In genomic region chr22:32909561-32910348, GRCh38 we compare ENCODE assay signal across 21 cellular contexts.
DNase-seq lines count a peak whose midpoint lies in the region; ATAC-seq, FAIRE-seq and TF ChIP-seq lines count a peak whose summit lies in the region.
"Had no signal": no experiment of that assay in that cellular context is flagged by ENCODE, and none has a peak within 500 bp of the region (broad histone marks: within the 10 kb centered on the region; RNA-seq: fewer than 3 reads in every experiment).

No MANE protein-coding gene starts in this region.

- 54 to 66% (median 60%) methylated on average over 18 of the region's 18 CpGs for WGBS in adrenal gland, 4 donors
- 7 to 38% methylated on average over 3 to 8 of the region's 18 CpGs for WGBS in gastroesophageal sphincter (ENCODE audit: low coverage in 1 of 2), 2 donors

- no peaks in the 10 kb centered on the region for H3K9me3 Mint-ChIP-seq in neural progenitor cell
- H3K9me3 Mint-ChIP-seq: H9 had no signal

- H4K20me1 ChIP-seq in neural progenitor cell (ENCODE audit: low read depth): peaks cover 3% of the 10 kb centered on the region

- no peak overlapping the region for H3K4me3 ChIP-seq in adrenal gland
- no peak overlapping the region for H3K4me3 ChIP-seq in gastroesophageal sphincter
- no peak overlapping the region for H3K4me3 ChIP-seq in neural progenitor cell
- H3K4me3 ChIP-seq in stomach smooth muscle (ENCODE audit: low read length in 2 of 2): peak overlapping the region in 1 of 2 donors; percentile 58
- H3K4me3 ChIP-seq: Peyer's patch, SJCRH30 had no signal

- no peak overlapping the region for H3K4me3 Mint-ChIP-seq in neural progenitor cell
- H3K4me3 Mint-ChIP-seq: CD4-positive, CD25-positive, alpha-beta regulatory T cell; H9 had no signal

- H3K4me2 ChIP-seq in neural progenitor cell: no peak overlapping the region
- H3K4me2 ChIP-seq: KMS-11 had no signal

- no peak overlapping the region for H3K9ac ChIP-seq in neural progenitor cell
- H3K9ac ChIP-seq in stomach smooth muscle (ENCODE audit: low read length in 2 of 2): no peak overlapping the region
- H3K9ac ChIP-seq: KMS-11 had no signal

- no peaks in the 10 kb centered on the region for H3K36me3 Mint-ChIP-seq in neural progenitor cell
- H3K36me3 Mint-ChIP-seq: CD4-positive, CD25-positive, alpha-beta regulatory T cell had no signal

- H3K27ac Mint-ChIP-seq in neural progenitor cell: peak overlapping the region; percentile 46
- H3K27ac Mint-ChIP-seq: CD4-positive, CD25-positive, alpha-beta regulatory T cell had no signal

- TF ChIP-seq EP300 in gastroesophageal sphincter (IDR thresholded peaks at IDR 0.05): no peak

- FAIRE-seq in urothelium cell line (lab: Jason Lieb, UNC): no peak

- H3K27ac ChIP-seq in adrenal gland: peak overlapping the region in 2 of 5 donors; percentile 21 to 63
- H3K27ac ChIP-seq in gastroesophageal sphincter: peak overlapping the region in 3 of 4 donors; percentile 47 to 69 (median 65)
- no peak overlapping the region for H3K27ac ChIP-seq in neural progenitor cell
- H3K27ac ChIP-seq in stomach smooth muscle (ENCODE audit: low read length): peak overlapping the region; percentile 62
- H3K27ac ChIP-seq: KMS-11, Peyer's patch, SJCRH30 had no signal

- no peaks in the 10 kb centered on the region for H3F3A ChIP-seq in neural progenitor cell (ENCODE audit: low read depth)

- H3K36me3 ChIP-seq in adrenal gland (replicated peaks in 1 of 2): no peaks in the 10 kb centered on the region
- no peaks in the 10 kb centered on the region for H3K36me3 ChIP-seq in gastroesophageal sphincter
- no peaks in the 10 kb centered on the region for H3K36me3 ChIP-seq in neural progenitor cell
- H3K36me3 ChIP-seq in stomach smooth muscle (ENCODE audit: control insufficient read depth in 2 of 2, insufficient read depth in 2 of 2, low read length in 2 of 2): no peaks in the 10 kb centered on the region
- H3K36me3 ChIP-seq: Peyer's patch, SJCRH30 had no signal

- peak; percentile 82 for ATAC-seq in gastroesophageal sphincter
- ATAC-seq in GM18909 (IDR thresholded peaks at IDR 0.05; ENCODE audit: poor library complexity, unreplicated experiment): no peak
- no peak for ATAC-seq in HG03095 (IDR thresholded peaks at IDR 0.05; ENCODE audit: unreplicated experiment)

- H3K9me3 ChIP-seq in adrenal gland (replicated peaks in 1 of 3) (no peaks in the 10 kb centered on the region), gastroesophageal sphincter (no peaks in the 10 kb centered on the region), neural progenitor cell (ENCODE audit: low read depth) (no peaks in the 10 kb centered on the region), stomach smooth muscle (ENCODE audit: control insufficient read depth in 2 of 2, low read length in 2 of 2) (no peaks in the 10 kb centered on the region)
- H3K9me3 ChIP-seq: Peyer's patch, SJCRH30 had no signal

- H3K4me1 Mint-ChIP-seq in neural progenitor cell: peaks cover 43% of the 10 kb centered on the region
- H3K4me1 Mint-ChIP-seq: CD4-positive, CD25-positive, alpha-beta regulatory T cell had no signal

- H2AFZ ChIP-seq in neural progenitor cell (replicated peaks): no peak overlapping the region

- TF ChIP-seq CTCF in adrenal gland (IDR thresholded peaks at IDR 0.05): no peak
- TF ChIP-seq CTCF in gastroesophageal sphincter (IDR thresholded peaks at IDR 0.05): no peak
- TF ChIP-seq CTCF in neural progenitor cell (IDR thresholded peaks at IDR 0.05): no peak

- H3K27me3 ChIP-seq in adrenal gland (no peaks in the 10 kb centered on the region), gastroesophageal sphincter (no peaks in the 10 kb centered on the region), neural progenitor cell (no peaks in the 10 kb centered on the region), stomach smooth muscle (ENCODE audit: control insufficient read depth in 1 of 2, insufficient read depth in 2 of 2, low read length in 2 of 2) (no peaks in the 10 kb centered on the region)
- H3K27me3 ChIP-seq: Peyer's patch, SJCRH30 had no signal

- intact Hi-C loops in adrenal gland (cut with DNase I): no loop called here

- peaks cover 15 to 30% of the 10 kb centered on the region in 2 donors for H3K4me1 ChIP-seq in adrenal gland (replicated peaks in 1 of 2)
- H3K4me1 ChIP-seq in gastroesophageal sphincter: peaks cover 4 to 49% (median 9%) of the 10 kb centered on the region in 3 donors
- H3K4me1 ChIP-seq in neural progenitor cell: peaks cover 7% of the 10 kb centered on the region
- peaks cover 38% of the 10 kb centered on the region for H3K4me1 ChIP-seq in stomach smooth muscle (ENCODE audit: control insufficient read depth, insufficient read depth, low read length)

- peak in 5 of 7 donors; percentile 20 to 51 (median 44) for DNase-seq in adrenal gland
- no peak for DNase-seq in neural progenitor cell (ENCODE audit: low spot score)
- DNase-seq in urothelium cell line (ENCODE audit: low spot score): no peak
- no peak for DNase-seq in glomerular visceral epithelial cell (ENCODE audit: extremely low spot score)
- DNase-seq: CD4-positive, CD25-positive, alpha-beta regulatory T cell; EL; GF-D8; H9; NCI-H1092 treated with DMSO at 0.1 percent for 48 hours; NCI-H146; NCI-H2029; NCI-H226; NCI-H524; NCI-H774; Peyer's patch; SJCRH30 had no signal

- TF ChIP-seq POLR2A in adrenal gland (IDR thresholded peaks at IDR 0.05) (no peak), gastroesophageal sphincter (IDR thresholded peaks at IDR 0.05) (no peak)

- peaks cover 21% of the 10 kb centered on the region for H3K27me3 Mint-ChIP-seq in neural progenitor cell (ENCODE audit: insufficient read depth, low read depth)
- H3K27me3 Mint-ChIP-seq: CD4-positive, CD25-positive, alpha-beta regulatory T cell had no signal

- H3K79me2 ChIP-seq in neural progenitor cell (ENCODE audit: low read depth): no peaks in the 10 kb centered on the region

Comparison
In these comparisons a context has a peak if more than half of its experiments do, and no peak if none do; other contexts are left out.
1. DNase-seq: peak in adrenal gland (5 of 7); none in neural progenitor cell (single experiment), urothelium cell line (single experiment) and glomerular visceral epithelial cell (single experiment).